9 cellular contexts compared by ENCODE assay signal in genomic region chr16:17404903-17405691, GRCh38.
DNase-seq lines count a peak whose midpoint lies in the region; ATAC-seq lines count a peak whose summit lies in the region.
"Had no signal": no experiment of that assay in that cellular context is flagged by ENCODE, and none has a peak within 500 bp of the region (broad histone marks: within the 10 kb centered on the region; RNA-seq: fewer than 3 reads in every experiment).

No MANE protein-coding gene starts in this region.

- no peak overlapping the region for H3K4me3 Mint-ChIP-seq in T-helper 17 cell
- H3K4me3 Mint-ChIP-seq in activated T-helper 2 cell treated with anti-CD3 and anti-CD28 coated beads, Interferon-gamma antibody, Interleukin-2, Interleukin-4, amounts not matched to agents 10 μg/mL and 5 μg/mL and 100 μg/mL, durations not matched to agents 14 hours and 24 hours and 36 hours (ENCODE audit: low read depth), result no peak overlapping the region

- H3K9me3 Mint-ChIP-seq in activated T-helper 2 cell treated with anti-CD3 and anti-CD28 coated beads, Interferon-gamma antibody, Interleukin-2, Interleukin-4, amounts not matched to agents 10 μg/mL and 5 μg/mL and 100 μg/mL, durations not matched to agents 14 hours and 24 hours and 36 hours, result no peaks in the 10 kb centered on the region

- ATAC-seq in T-helper 17 cell, result no peak

- DNase-seq in C1 segment of cervical spinal cord (lab: John Stamatoyannopoulos, UW) (peak; percentile 28 to 98 (median 90)), T-helper 17 cell (no peak), foreskin melanocyte (peak; percentile 99), pons (ENCODE audit: low spot score) (peak; percentile 99), SIG-M5 treated with dmso at 0.1 percent for 504 hours (lab: John Stamatoyannopoulos, UW; ENCODE audit: unreplicated experiment) (no peak), NCI-H748 (lab: John Stamatoyannopoulos, UW; ENCODE audit: unreplicated experiment) (no peak), NCI-H748 treated with DMSO at 0.1 percent for 48 hours (lab: John Stamatoyannopoulos, UW) (no peak)
- DNase-seq in activated T-helper 2 cell treated with anti-CD3 and anti-CD28 coated beads, Interferon-gamma antibody, Interleukin-2, Interleukin-4, amounts not matched to agents 10 μg/mL and 5 μg/mL and 100 μg/mL, durations not matched to agents 14 hours and 24 hours and 36 hours (ENCODE audit: low spot score), result no peak
- DNase-seq: DMS 273 treated with DMSO at 0.1 percent for 48 hours had no signal

- no peaks in the 10 kb centered on the region for H3K27me3 Mint-ChIP-seq in T-helper 17 cell
- H3K27me3 Mint-ChIP-seq in activated T-helper 2 cell treated with anti-CD3 and anti-CD28 coated beads, Interferon-gamma antibody, Interleukin-2, Interleukin-4, amounts not matched to agents 10 μg/mL and 5 μg/mL and 100 μg/mL, durations not matched to agents 14 hours and 24 hours and 36 hours (ENCODE audit: low read depth), result no peaks in the 10 kb centered on the region

- H3K4me1 Mint-ChIP-seq in T-helper 17 cell, result peaks cover 27% of the 10 kb centered on the region
- H3K4me1 Mint-ChIP-seq in activated T-helper 2 cell treated with anti-CD3 and anti-CD28 coated beads, Interferon-gamma antibody, Interleukin-2, Interleukin-4, amounts not matched to agents 10 μg/mL and 5 μg/mL and 100 μg/mL, durations not matched to agents 14 hours and 24 hours and 36 hours (ENCODE audit: low read depth), result peaks cover 8% of the 10 kb centered on the region

- peak overlapping the region; percentile 75 for H3K27ac Mint-ChIP-seq in T-helper 17 cell
- H3K27ac Mint-ChIP-seq in activated T-helper 2 cell treated with anti-CD3 and anti-CD28 coated beads, Interferon-gamma antibody, Interleukin-2, Interleukin-4, amounts not matched to agents 10 μg/mL and 5 μg/mL and 100 μg/mL, durations not matched to agents 14 hours and 24 hours and 36 hours, result no peak overlapping the region

- H3K9me3 ChIP-seq in T-helper 17 cell (ENCODE audit: control insufficient read depth, low read length, poor library complexity, severe bottlenecking), result no peaks in the 10 kb centered on the region

- intact Hi-C loops in activated T-helper 2 cell treated with anti-CD3 and anti-CD28 coated beads, Interferon-gamma antibody, Interleukin-2, Interleukin-4, amounts not matched to agents 10 μg/mL and 5 μg/mL and 100 μg/mL, durations not matched to agents 14 hours and 24 hours and 36 hours (cut with micrococcal nuclease), result no loop called here

- peaks cover 5% of the 10 kb centered on the region for H3K36me3 Mint-ChIP-seq in T-helper 17 cell (ENCODE audit: low read depth)
- H3K36me3 Mint-ChIP-seq in activated T-helper 2 cell treated with anti-CD3 and anti-CD28 coated beads, Interferon-gamma antibody, Interleukin-2, Interleukin-4, amounts not matched to agents 10 μg/mL and 5 μg/mL and 100 μg/mL, durations not matched to agents 14 hours and 24 hours and 36 hours (ENCODE audit: low read depth), result peaks cover 15% of the 10 kb centered on the region

Comparison
In these comparisons a context has a peak if more than half of its experiments do, and no peak if none do; other contexts are left out.
1. DNase-seq: peak in C1 segment of cervical spinal cord (14 of 14), foreskin melanocyte (single experiment) and pons (single experiment); none in T-helper 17 cell (0 of 3), SIG-M5 treated with dmso at 0.1 percent for 504 hours (single experiment), NCI-H748 (single experiment), activated T-helper 2 cell treated with anti-CD3 and anti-CD28 coated beads, Interferon-gamma antibody, Interleukin-2, Interleukin-4, amounts not matched to agents 10 μg/mL and 5 μg/mL and 100 μg/mL, durations not matched to agents 14 hours and 24 hours and 36 hours (single experiment) and NCI-H748 treated with DMSO at 0.1 percent for 48 hours (single experiment).